ENCODE assay signal across 1 cellular context in the genomic region with DNA sequence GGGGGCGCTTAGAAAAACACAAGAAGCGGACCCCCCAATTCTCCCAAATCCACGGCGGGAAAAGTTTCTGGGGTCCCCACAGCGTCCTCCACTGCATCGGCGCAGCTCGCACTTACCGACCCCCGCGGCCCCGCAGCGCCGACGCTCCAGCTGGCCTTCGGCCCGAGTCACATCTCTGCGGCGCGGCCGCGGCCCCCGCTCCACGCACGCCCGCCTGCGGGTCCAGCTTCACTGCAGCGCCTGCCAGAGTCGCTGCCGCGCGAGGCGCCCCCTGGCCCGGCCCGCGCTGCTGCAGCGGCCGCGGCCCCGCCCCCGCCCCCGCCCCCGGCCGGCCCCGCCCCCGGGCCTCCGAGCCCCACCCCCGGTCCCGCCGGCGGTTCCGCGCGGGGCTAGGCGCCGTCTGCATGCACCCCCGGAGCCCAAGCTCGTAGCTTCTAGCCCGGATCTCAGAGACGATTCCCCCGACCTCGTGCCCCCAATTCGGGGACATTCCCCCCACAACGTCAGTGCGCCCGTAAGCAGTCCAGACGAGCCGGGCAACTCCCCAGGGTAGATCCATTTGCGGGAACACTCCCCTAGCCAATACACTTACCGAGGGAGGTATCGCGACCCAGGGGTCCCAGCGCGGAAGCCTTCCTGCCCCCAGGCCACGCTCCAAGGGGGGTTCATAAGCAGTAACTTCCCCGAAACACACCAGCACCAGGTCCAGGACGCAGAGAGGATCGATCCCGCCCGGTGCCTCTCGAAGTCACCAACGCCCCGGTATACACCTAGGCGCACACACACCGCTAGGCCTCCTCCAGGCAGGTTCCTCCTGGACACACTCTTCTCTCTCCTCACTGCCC.
TF ChIP-seq lines count a peak whose summit lies in the region.

A gene with protein sequence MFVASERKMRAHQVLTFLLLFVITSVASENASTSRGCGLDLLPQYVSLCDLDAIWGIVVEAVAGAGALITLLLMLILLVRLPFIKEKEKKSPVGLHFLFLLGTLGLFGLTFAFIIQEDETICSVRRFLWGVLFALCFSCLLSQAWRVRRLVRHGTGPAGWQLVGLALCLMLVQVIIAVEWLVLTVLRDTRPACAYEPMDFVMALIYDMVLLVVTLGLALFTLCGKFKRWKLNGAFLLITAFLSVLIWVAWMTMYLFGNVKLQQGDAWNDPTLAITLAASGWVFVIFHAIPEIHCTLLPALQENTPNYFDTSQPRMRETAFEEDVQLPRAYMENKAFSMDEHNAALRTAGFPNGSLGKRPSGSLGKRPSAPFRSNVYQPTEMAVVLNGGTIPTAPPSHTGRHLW (minus strand): TSS at position 238 of the 845 bp plus-strand sequence. CDS start 12,003 bp downstream, outside the sequence.

TF ChIP-seq in HepG2, 621 proteins besides CTCF, POLR2A, EP300 and RAD21 (continued from another document and continues in another):
- TF ChIP-seq CREB1 (IDR thresholded peaks at IDR 0.05) (no peak), CREB1 (CRISPR knock-in tag; IDR thresholded peaks at IDR 0.05) (no peak), ZNF550 (CRISPR knock-in tag; IDR thresholded peaks at IDR 0.05; ENCODE audit: borderline replicate concordance) (0 out of 2 replicates have a peak, but pooled peaks have one; percentile 32), GZF1 (CRISPR knock-in tag; IDR thresholded peaks at IDR 0.05) (no peak), PTBP1 (IDR thresholded peaks at IDR 0.05; ENCODE audit: low read depth, low read length, poor library complexity, severe bottlenecking) (no peak), NFRKB (IDR thresholded peaks at IDR 0.05) (no peak), ARNT2 (CRISPR knock-in tag; IDR thresholded peaks at IDR 0.05; ENCODE audit: low read depth) (peak; percentile 26; the same call in 1 of the 2 replicates), HNRNPK (IDR thresholded peaks at IDR 0.05; ENCODE audit: low read depth, low read length, poor library complexity, severe bottlenecking) (no peak), ZBTB7A (CRISPR knock-in tag; IDR thresholded peaks at IDR 0.05) (0 out of 2 replicates have a peak, but pooled peaks have one; percentile 34), ATF7 (IDR thresholded peaks at IDR 0.05) (no peak), ATF7 (CRISPR knock-in tag; IDR thresholded peaks at IDR 0.05) (0 out of 2 replicates have a peak, but pooled peaks have one; percentile 44), NCOA5 (CRISPR knock-in tag; IDR thresholded peaks at IDR 0.05) (no peak), FOXJ3 (CRISPR knock-in tag; IDR thresholded peaks at IDR 0.05; ENCODE audit: borderline replicate concordance) (no peak), ETV5 (CRISPR knock-in tag; IDR thresholded peaks at IDR 0.05; ENCODE audit: borderline replicate concordance) (no peak), KDM3A (CRISPR knock-in tag; IDR thresholded peaks at IDR 0.05; ENCODE audit: low read depth) (no peak), EED (CRISPR knock-in tag; IDR thresholded peaks at IDR 0.05) (no peak; the same call in 1 of the 2 replicates), ARNTL (CRISPR knock-in tag; IDR thresholded peaks at IDR 0.05) (no peak), ZNF138 (CRISPR knock-in tag; IDR thresholded peaks at IDR 0.05; ENCODE audit: low read depth) (no peak), BHLHE40 (IDR thresholded peaks at IDR 0.05; ENCODE audit: low read length) (no peak), ZNF629 (CRISPR knock-in tag; conservative IDR thresholded peaks at IDR 0.05) (no peak), HDAC2 (CRISPR knock-in tag; IDR thresholded peaks at IDR 0.05) (no peak), ISX (CRISPR knock-in tag; conservative IDR thresholded peaks at IDR 0.05) (no peak), ZNF652 (CRISPR knock-in tag; IDR thresholded peaks at IDR 0.05; ENCODE audit: borderline replicate concordance, low read depth) (no peak)
- TF ChIP-seq, protein P1, sequence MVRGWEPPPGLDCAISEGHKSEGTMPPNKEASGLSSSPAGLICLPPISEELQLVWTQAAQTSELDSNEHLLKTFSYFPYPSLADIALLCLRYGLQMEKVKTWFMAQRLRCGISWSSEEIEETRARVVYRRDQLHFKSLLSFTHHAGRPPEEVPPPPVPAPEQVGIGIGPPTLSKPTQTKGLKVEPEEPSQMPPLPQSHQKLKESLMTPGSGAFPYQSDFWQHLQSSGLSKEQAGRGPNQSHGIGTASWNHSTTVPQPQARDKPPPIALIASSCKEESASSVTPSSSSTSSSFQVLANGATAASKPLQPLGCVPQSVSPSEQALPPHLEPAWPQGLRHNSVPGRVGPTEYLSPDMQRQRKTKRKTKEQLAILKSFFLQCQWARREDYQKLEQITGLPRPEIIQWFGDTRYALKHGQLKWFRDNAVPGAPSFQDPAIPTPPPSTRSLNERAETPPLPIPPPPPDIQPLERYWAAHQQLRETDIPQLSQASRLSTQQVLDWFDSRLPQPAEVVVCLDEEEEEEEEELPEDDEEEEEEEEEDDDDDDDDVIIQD (CRISPR knock-in tag; IDR thresholded peaks at IDR 0.05; ENCODE audit: low read depth): no peak
- TF ChIP-seq, protein P2, sequence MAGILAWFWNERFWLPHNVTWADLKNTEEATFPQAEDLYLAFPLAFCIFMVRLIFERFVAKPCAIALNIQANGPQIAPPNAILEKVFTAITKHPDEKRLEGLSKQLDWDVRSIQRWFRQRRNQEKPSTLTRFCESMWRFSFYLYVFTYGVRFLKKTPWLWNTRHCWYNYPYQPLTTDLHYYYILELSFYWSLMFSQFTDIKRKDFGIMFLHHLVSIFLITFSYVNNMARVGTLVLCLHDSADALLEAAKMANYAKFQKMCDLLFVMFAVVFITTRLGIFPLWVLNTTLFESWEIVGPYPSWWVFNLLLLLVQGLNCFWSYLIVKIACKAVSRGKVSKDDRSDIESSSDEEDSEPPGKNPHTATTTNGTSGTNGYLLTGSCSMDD (CRISPR knock-in tag; IDR thresholded peaks at IDR 0.05): no peak
- TF ChIP-seq, protein P3, sequence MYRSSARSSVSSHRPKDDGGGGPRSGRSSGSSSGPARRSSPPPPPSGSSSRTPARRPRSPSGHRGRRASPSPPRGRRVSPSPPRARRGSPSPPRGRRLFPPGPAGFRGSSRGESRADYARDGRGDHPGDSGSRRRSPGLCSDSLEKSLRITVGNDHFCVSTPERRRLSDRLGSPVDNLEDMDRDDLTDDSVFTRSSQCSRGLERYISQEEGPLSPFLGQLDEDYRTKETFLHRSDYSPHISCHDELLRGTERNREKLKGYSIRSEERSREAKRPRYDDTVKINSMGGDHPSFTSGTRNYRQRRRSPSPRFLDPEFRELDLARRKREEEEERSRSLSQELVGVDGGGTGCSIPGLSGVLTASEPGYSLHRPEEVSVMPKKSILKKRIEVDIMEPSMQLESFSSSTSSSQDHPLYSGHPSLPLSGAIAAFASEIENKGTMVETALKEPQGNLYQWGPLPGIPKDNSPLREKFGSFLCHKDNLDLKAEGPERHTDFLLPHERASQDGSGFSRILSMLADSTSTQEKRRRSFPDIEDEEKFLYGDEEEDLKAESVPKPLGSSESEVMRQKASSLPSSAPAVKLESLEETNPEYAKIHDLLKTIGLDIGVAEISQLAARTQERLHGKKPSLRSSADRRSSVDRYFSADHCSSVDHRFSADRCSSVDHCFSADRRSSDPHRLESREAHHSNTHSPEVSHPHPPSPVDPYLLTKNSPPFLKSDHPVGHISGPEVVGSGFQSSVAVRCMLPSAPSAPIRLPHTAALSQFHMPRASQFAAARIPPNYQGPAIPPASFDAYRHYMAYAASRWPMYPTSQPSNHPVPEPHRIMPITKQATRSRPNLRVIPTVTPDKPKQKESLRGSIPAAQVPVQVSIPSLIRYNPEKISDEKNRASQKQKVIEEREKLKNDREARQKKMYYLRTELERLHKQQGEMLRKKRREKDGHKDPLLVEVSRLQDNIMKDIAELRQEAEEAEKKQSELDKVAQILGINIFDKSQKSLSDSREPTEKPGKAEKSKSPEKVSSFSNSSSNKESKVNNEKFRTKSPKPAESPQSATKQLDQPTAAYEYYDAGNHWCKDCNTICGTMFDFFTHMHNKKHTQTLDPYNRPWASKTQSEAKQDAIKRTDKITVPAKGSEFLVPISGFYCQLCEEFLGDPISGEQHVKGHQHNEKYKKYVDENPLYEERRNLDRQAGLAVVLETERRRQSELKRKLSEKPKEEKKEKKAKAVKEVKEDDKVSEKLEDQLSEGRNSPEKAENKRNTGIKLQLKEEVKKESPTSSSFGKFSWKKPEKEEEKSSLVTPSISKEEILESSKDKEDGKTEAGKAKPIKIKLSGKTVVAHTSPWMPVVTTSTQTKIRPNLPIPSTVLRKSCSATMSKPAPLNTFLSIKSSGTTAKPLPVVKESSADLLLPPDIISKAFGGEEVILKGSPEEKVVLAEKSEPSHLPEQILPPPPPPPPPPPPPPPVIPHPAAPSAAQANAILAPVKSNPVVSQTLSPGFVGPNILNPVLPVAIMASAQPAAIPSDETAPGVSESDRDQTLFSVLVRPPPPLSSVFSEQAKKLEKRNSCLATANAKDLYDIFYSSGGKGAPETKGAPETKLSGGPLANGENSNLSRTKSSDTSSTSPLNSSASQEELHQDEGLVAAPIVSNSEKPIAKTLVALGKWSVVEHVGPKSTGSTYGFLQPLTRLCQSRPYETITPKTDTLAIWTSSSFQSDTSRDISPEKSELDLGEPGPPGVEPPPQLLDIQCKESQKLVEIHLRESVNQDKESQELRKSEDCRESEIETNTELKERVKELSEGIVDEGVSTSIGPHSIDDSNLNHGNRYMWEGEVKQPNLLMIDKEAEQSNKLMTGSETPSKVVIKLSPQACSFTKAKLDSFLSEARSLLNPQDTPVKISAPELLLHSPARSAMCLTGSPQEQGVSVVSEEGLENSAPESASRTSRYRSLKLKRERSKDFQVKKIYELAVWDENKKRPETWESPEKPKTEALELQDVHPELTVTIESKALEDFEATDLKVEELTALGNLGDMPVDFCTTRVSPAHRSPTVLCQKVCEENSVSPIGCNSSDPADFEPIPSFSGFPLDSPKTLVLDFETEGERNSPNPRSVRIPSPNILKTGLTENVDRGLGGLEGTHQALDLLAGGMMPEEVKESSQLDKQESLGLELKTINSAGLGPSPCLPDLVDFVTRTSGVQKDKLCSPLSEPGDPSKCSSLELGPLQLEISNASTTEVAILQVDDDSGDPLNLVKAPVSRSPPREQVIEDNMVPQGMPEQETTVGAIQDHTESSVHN (CRISPR knock-in tag; IDR thresholded peaks at IDR 0.05): no peak
- TF ChIP-seq, protein P4, sequence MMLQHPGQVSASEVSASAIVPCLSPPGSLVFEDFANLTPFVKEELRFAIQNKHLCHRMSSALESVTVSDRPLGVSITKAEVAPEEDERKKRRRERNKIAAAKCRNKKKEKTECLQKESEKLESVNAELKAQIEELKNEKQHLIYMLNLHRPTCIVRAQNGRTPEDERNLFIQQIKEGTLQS (CRISPR knock-in tag; IDR thresholded peaks at IDR 0.05): no peak
- TF ChIP-seq, protein P5, sequence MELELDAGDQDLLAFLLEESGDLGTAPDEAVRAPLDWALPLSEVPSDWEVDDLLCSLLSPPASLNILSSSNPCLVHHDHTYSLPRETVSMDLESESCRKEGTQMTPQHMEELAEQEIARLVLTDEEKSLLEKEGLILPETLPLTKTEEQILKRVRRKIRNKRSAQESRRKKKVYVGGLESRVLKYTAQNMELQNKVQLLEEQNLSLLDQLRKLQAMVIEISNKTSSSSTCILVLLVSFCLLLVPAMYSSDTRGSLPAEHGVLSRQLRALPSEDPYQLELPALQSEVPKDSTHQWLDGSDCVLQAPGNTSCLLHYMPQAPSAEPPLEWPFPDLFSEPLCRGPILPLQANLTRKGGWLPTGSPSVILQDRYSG (CRISPR knock-in tag; IDR thresholded peaks at IDR 0.05): no peak
- TF ChIP-seq, protein P6, sequence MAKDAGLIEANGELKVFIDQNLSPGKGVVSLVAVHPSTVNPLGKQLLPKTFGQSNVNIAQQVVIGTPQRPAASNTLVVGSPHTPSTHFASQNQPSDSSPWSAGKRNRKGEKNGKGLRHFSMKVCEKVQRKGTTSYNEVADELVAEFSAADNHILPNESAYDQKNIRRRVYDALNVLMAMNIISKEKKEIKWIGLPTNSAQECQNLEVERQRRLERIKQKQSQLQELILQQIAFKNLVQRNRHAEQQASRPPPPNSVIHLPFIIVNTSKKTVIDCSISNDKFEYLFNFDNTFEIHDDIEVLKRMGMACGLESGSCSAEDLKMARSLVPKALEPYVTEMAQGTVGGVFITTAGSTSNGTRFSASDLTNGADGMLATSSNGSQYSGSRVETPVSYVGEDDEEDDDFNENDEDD (CRISPR knock-in tag; IDR thresholded peaks at IDR 0.05; ENCODE audit: borderline replicate concordance): 0 out of 2 replicates have a peak, but pooled peaks have one; percentile 20
- TF ChIP-seq, protein P7, sequence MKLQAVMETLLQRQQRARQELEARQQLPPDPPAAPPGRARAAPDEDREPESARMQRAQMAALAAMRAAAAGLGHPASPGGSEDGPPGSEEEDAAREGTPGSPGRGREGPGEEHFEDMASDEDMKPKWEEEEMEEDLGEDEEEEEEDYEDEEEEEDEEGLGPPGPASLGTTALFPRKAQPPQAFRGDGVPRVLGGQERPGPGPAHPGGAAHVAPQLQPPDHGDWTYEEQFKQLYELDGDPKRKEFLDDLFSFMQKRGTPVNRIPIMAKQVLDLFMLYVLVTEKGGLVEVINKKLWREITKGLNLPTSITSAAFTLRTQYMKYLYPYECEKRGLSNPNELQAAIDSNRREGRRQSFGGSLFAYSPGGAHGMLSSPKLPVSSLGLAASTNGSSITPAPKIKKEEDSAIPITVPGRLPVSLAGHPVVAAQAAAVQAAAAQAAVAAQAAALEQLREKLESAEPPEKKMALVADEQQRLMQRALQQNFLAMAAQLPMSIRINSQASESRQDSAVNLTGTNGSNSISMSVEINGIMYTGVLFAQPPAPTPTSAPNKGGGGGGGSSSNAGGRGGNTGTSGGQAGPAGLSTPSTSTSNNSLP (IDR thresholded peaks at IDR 0.05; ENCODE audit: low read depth, low read length): no peak
- TF ChIP-seq, protein P8, sequence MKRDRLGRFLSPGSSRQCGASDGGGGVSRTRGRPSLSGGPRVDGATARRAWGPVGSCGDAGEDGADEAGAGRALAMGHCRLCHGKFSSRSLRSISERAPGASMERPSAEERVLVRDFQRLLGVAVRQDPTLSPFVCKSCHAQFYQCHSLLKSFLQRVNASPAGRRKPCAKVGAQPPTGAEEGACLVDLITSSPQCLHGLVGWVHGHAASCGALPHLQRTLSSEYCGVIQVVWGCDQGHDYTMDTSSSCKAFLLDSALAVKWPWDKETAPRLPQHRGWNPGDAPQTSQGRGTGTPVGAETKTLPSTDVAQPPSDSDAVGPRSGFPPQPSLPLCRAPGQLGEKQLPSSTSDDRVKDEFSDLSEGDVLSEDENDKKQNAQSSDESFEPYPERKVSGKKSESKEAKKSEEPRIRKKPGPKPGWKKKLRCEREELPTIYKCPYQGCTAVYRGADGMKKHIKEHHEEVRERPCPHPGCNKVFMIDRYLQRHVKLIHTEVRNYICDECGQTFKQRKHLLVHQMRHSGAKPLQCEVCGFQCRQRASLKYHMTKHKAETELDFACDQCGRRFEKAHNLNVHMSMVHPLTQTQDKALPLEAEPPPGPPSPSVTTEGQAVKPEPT (CRISPR knock-in tag; IDR thresholded peaks at IDR 0.05; ENCODE audit: low read depth): no peak
- TF ChIP-seq, protein P9, sequence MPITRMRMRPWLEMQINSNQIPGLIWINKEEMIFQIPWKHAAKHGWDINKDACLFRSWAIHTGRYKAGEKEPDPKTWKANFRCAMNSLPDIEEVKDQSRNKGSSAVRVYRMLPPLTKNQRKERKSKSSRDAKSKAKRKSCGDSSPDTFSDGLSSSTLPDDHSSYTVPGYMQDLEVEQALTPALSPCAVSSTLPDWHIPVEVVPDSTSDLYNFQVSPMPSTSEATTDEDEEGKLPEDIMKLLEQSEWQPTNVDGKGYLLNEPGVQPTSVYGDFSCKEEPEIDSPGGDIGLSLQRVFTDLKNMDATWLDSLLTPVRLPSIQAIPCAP (CRISPR knock-in tag; IDR thresholded peaks at IDR 0.05; ENCODE audit: low read depth): no peak
- TF ChIP-seq, protein P10, sequence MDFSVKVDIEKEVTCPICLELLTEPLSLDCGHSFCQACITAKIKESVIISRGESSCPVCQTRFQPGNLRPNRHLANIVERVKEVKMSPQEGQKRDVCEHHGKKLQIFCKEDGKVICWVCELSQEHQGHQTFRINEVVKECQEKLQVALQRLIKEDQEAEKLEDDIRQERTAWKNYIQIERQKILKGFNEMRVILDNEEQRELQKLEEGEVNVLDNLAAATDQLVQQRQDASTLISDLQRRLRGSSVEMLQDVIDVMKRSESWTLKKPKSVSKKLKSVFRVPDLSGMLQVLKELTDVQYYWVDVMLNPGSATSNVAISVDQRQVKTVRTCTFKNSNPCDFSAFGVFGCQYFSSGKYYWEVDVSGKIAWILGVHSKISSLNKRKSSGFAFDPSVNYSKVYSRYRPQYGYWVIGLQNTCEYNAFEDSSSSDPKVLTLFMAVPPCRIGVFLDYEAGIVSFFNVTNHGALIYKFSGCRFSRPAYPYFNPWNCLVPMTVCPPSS (IDR thresholded peaks at IDR 0.05): no peak
